29 cellular contexts compared by ENCODE assay signal in the genomic region with DNA sequence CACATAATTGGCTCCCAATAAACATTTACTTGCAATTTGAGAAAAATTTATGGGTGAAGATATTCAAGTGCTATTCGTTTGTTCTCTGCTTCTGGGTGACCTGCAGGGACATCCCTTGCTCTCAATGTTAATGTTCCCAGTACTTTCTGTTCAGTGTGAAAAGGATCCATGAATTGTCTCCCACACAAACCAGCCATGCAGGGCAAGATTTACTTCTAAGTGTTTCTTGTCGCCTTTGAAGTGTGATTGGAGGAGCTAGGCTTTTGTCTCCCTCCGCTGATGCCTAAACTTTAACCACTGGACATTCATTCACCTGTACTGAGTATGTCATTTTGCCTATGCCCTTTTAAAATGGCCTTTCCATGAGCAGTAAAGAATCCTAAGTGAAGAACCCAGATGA.
"Had no signal": no experiment of that assay in that cellular context is flagged by ENCODE, and none has a peak within 500 bp of the region (broad histone marks: within the 10 kb centered on the region; RNA-seq: fewer than 3 reads in every experiment).

No MANE protein-coding gene starts in this region.

- ATAC-seq: activated CD4-positive, CD25-positive, alpha-beta regulatory T cell treated with anti-CD3 and anti-CD28 coated beads, Interleukin-2, amount 50 U/mL, for 24 hours; activated CD8-positive, alpha-beta memory T cell treated with anti-CD3 and anti-CD28 coated beads, Interleukin-2, amount 10 ng/mL, durations not matched to agents 7 days and 5 days; activated CD8-positive, alpha-beta T cell treated with anti-CD3 and anti-CD28 coated beads for 36 hours; esophagus mucosa; T-helper 17 cell had no signal

- FAIRE-seq: astrocyte, bronchial epithelial cell, frontal cortex had no signal

- DNase-seq: activated B cell treated with CpG ODN at 0.5 μM for 24 hours; activated CD4-positive, alpha-beta T cell treated with anti-CD3 and anti-CD28 coated beads for 48 hours; activated CD4-positive, alpha-beta T cell treated with anti-CD3 and anti-CD28 coated beads, Interleukin-2, amount 50 U/mL, for 1 hour; activated CD4-positive, alpha-beta T cell treated with anti-CD3 and anti-CD28 coated beads, Interleukin-2, amount 50 U/mL, for 48 hours; activated CD8-positive, alpha-beta memory T cell treated with anti-CD3 and anti-CD28 coated beads, Interleukin-2, amount 10 ng/mL, durations not matched to agents 7 days and 5 days; activated CD8-positive, alpha-beta memory T cell treated with anti-CD3 and anti-CD28 coated beads, Interleukin-2, amount 50 U/mL, for 4 hours; activated CD8-positive, alpha-beta T cell treated with anti-CD3 and anti-CD28 coated beads for 36 hours; activated gamma-delta T cell; activated naive CD4-positive, alpha-beta T cell; activated naive CD4-positive, alpha-beta T cell treated with anti-CD3 and anti-CD28 coated beads, Interleukin-2, amount 50 U/mL, for 16 hours; activated T-cell treated with anti-CD3 and anti-CD28 coated beads, Interleukin-2, amount 50 U/mL, for 1 hour; activated T-cell treated with anti-CD3 and anti-CD28 coated beads, Interleukin-2, amount 50 U/mL, for 48 hours; amniotic stem cell; anterior cingulate cortex; brain microvascular endothelial cell; effector memory CD4-positive, alpha-beta T cell; endodermal cell; foreskin fibroblast; T-helper 1 cell; T-helper 17 cell; T1000; WERI-Rb-1 had no signal

- H3K27ac ChIP-seq: brain microvascular endothelial cell, coronary artery, dorsolateral prefrontal cortex, WERI-Rb-1 had no signal

- H3K4me3 ChIP-seq: coronary artery, dorsolateral prefrontal cortex had no signal

- H3K27me3 ChIP-seq: brain microvascular endothelial cell had no signal

- H3K36me3 ChIP-seq: brain microvascular endothelial cell, WERI-Rb-1 had no signal
